8 cellular contexts compared by ENCODE assay signal in genomic region chr14:74713395-74713735, GRCh38. TPM values are rescaled to one million over a fixed set of nuclear protein-coding genes. Genes with fewer than 3 reads are reported as not detected.
DNase-seq lines count a peak whose midpoint lies in the region; ATAC-seq and TF ChIP-seq lines count a peak whose summit lies in the region.

No MANE protein-coding gene starts in this region.

- peak overlapping the region; percentile 85 for H3K4me3 ChIP-seq in BLaER1
- peak overlapping the region; percentile 97 for H3K4me3 ChIP-seq in Loucy (ENCODE audit: low read length, poor library complexity, severe bottlenecking)
- peak overlapping the region; percentile 71 for H3K4me3 ChIP-seq in effector memory CD4-positive, alpha-beta T cell (ENCODE audit: insufficient read depth, low read depth, low read length, poor library complexity, severe bottlenecking)

- H3K27me3 ChIP-seq in BLaER1 (no peaks in the 10 kb centered on the region), Loucy (ENCODE audit: insufficient read depth, low read length, poor library complexity, severe bottlenecking) (no peaks in the 10 kb centered on the region)
- no peaks in the 10 kb centered on the region for H3K27me3 ChIP-seq in effector memory CD4-positive, alpha-beta T cell (replicated peaks; ENCODE audit: control insufficient read depth, insufficient read depth, low read length, poor library complexity, severe bottlenecking)

- no peaks in the 10 kb centered on the region for H3K9me3 Mint-ChIP-seq in natural killer cell

- H3K36me3 ChIP-seq in BLaER1 (peaks cover 33% of the 10 kb centered on the region), Loucy (ENCODE audit: insufficient read depth, low read length) (peaks cover 5% of the 10 kb centered on the region; the same call in 1 of the 2 replicates)
- H3K36me3 ChIP-seq in effector memory CD4-positive, alpha-beta T cell (ENCODE audit: control insufficient read depth, insufficient read depth, low read length): peaks cover 26% of the 10 kb centered on the region

- H3K79me2 ChIP-seq in Loucy (ENCODE audit: insufficient read depth, low read length): peaks cover 66% of the 10 kb centered on the region

- H3F3A ChIP-seq in Loucy (ENCODE audit: low read depth): no peaks in the 10 kb centered on the region

- no peaks in the 10 kb centered on the region for H3K9me2 ChIP-seq in Loucy (replicated peaks; ENCODE audit: low read depth, low read length)

- H2AFZ ChIP-seq in Loucy (ENCODE audit: low read length): peak overlapping the region; percentile 94

- H3K4me3 Mint-ChIP-seq in natural killer cell: peak overlapping the region; percentile 97

- peak overlapping the region; percentile 82 for H3K27ac ChIP-seq in BLaER1
- H3K27ac ChIP-seq in effector memory CD4-positive, alpha-beta T cell (ENCODE audit: insufficient read depth, low read length, poor library complexity, severe bottlenecking): peak overlapping the region; percentile 80

- H3K9ac ChIP-seq in BLaER1 (peak overlapping the region; percentile 85), Loucy (ENCODE audit: low read depth, low read length, poor library complexity, severe bottlenecking) (peak overlapping the region; percentile 83)

- peak overlapping the region; percentile 97 to 99 for H3K27ac Mint-ChIP-seq in natural killer cell

- H3K27me3 Mint-ChIP-seq in natural killer cell (ENCODE audit: low read depth in 2 of 2): no peaks in the 10 kb centered on the region

- intact Hi-C loops in natural killer cell (cut with micrococcal nuclease): loop anchor here (1.0 to 5.0 kb wide), 5 partner anchors 50 to 949 kb away; partner anchors contain the start of genes ERG28, ISCA2, NPC2 and TTLL5

- H4K20me1 ChIP-seq in BLaER1 (peaks cover 28% of the 10 kb centered on the region; the same call in 1 of the 2 replicates), Loucy (ENCODE audit: insufficient read depth, low read length, poor library complexity, severe bottlenecking) (peaks cover 21% of the 10 kb centered on the region)

- ATAC-seq in natural killer cell (peak in 1 of 3 donors; percentile 16), GM19351 (IDR thresholded peaks at IDR 0.05; ENCODE audit: unreplicated experiment) (no peak)

- peaks cover 7% of the 10 kb centered on the region for H3K36me3 Mint-ChIP-seq in natural killer cell

- peaks cover 48 to 50% of the 10 kb centered on the region in 2 donors for H3K4me1 Mint-ChIP-seq in natural killer cell

- H3K4me1 ChIP-seq in BLaER1 (peaks cover 25% of the 10 kb centered on the region), Loucy (ENCODE audit: insufficient read depth, low read length, poor library complexity, severe bottlenecking) (peaks cover 41% of the 10 kb centered on the region)
- H3K4me1 ChIP-seq in effector memory CD4-positive, alpha-beta T cell (ENCODE audit: control insufficient read depth, insufficient read depth, low read length, poor library complexity, severe bottlenecking): peaks cover 13% of the 10 kb centered on the region

- TF ChIP-seq CTCF in Loucy (conservative IDR thresholded peaks at IDR 0.05; ENCODE audit: low read length) (no peak), natural killer cell (IDR thresholded peaks at IDR 0.05) (no peak)

- no peak for DNase-seq in effector memory CD4-positive, alpha-beta T cell
- DNase-seq in natural killer cell (no peak), DMS79 treated with DMSO at 0.1 percent for 48 hours (lab: John Stamatoyannopoulos, UW) (no peak), NCI-H446 treated with DMSO at 0.1 percent for 48 hours (lab: John Stamatoyannopoulos, UW) (no peak), NCI-H1930 (lab: John Stamatoyannopoulos, UW) (no peak)

- H3K9me3 ChIP-seq in BLaER1: no peaks in the 10 kb centered on the region
- H3K9me3 ChIP-seq in Loucy (ENCODE audit: insufficient read depth, low read depth, low read length): no peaks in the 10 kb centered on the region
- H3K9me3 ChIP-seq in effector memory CD4-positive, alpha-beta T cell (ENCODE audit: control insufficient read depth, low read length): no peaks in the 10 kb centered on the region

- H3K4me2 ChIP-seq in BLaER1 (peak overlapping the region; percentile 93), Loucy (ENCODE audit: low read depth, low read length, poor library complexity, severe bottlenecking) (peak overlapping the region; percentile 84)

RNA-seq across cellular contexts. Expression of gene FCF1, which starts 0.4 kb away (rescaled TPM):
- 10 to 100 TPM; 37.1 to 49.6 (median 40.4) TPM for total RNA-seq in natural killer cell

RNA-seq across cellular contexts. Expression of gene AREL1, which starts 0.5 kb away (rescaled TPM):
- 10 to 100 TPM; 65.9 to 83.0 (median 82.3) TPM for total RNA-seq in natural killer cell

RNA-seq across cellular contexts. Expression of gene YLPM1, which starts 49.8 kb away (rescaled TPM):
- 100 to 1,000 TPM in 1 of 3 donors, 10 to 100 TPM in 2; 86.1 to 101 (median 93.3) TPM for total RNA-seq in natural killer cell
